Comparison of ENCODE assay signal across 19 cellular contexts in the genomic region with DNA sequence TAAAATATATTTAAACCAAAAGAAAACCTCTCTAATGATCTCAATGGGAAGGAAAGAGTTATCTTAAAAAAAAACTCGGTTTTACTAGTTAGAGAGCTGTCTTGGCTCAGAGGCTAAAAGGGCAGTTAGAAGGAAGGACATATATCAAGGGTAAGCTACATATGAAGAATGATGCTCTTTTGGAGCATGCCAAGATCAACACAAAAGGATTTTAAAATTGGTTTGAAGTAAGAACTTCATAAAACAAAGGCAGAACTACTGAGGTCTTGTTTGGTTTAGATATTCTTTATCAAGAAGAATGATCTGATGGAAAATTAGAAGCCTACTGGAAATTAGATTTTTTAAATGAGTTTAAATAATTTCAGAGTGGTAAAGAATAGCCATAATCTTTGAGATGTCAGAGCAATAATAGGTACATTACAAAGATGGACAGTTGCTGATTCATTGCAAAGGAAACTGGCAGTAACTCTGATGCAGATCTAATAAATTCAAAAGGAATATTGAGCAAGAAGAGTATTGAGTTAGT. TPM values are rescaled to one million over a fixed set of nuclear protein-coding genes. Genes with fewer than 3 reads are reported as not detected.
DNase-seq lines count a peak whose midpoint lies in the region; ATAC-seq and TF ChIP-seq lines count a peak whose summit lies in the region.
"Had no signal": no experiment of that assay in that cellular context is flagged by ENCODE, and none has a peak within 500 bp of the region (broad histone marks: within the 10 kb centered on the region; RNA-seq: fewer than 3 reads in every experiment).

No MANE protein-coding gene starts in this region.

- POLR2A ChIA-PET in SK-N-SH (lab: Yijun Ruan, JAX), result no interaction called here

- DNase-seq in SK-N-SH (no peak), iris pigment epithelial cell (ENCODE audit: low read depth) (peak; percentile 26), NCI-H1092 (lab: John Stamatoyannopoulos, UW) (no peak), ecto neural progenitor cell (ENCODE audit: low spot score) (no peak)
- no peak for DNase-seq in stimulated activated effector memory CD8-positive, alpha-beta T cell treated with anti-CD3 and anti-CD28 coated beads, Interleukin-12 subunit alpha, Interleukin-12 subunit beta, amount 100 ng/mL, for 72 hours (ENCODE audit: low spot score in 2 of 2)
- DNase-seq: Calu3; CD4-positive, alpha-beta memory T cell; DMS79 treated with DMSO at 0.1 percent for 48 hours; EL; H7; IMR-90 had no signal

- H3K36me3 ChIP-seq in ACC112 (ENCODE audit: insufficient read depth, low read length) (peaks cover 10% of the 10 kb centered on the region; the same call in 1 of the 2 replicates), SK-N-SH (replicated peaks in 1 of 2; ENCODE audit: control insufficient read depth in 1 of 2, insufficient read depth in 2 of 2, low read length in 1 of 2) (peaks cover 16% of the 10 kb centered on the region in 2 experiments)

- H3K4me3 ChIP-seq in ACC112 (ENCODE audit: low read depth, low read length), result no peak overlapping the region
- no peak overlapping the region for H3K4me3 ChIP-seq in SK-N-SH (ENCODE audit: low read depth in 2 of 2, low read length in 1 of 2)
- H3K4me3 ChIP-seq: BLaER1, GM12878, GM23338, K562 had no signal

- H3K27ac Mint-ChIP-seq in stimulated activated effector memory CD8-positive, alpha-beta T cell treated with anti-CD3 and anti-CD28 coated beads, Interleukin-12 subunit alpha, Interleukin-12 subunit beta, amount 100 ng/mL, for 72 hours, result peak overlapping the region; percentile 17
- H3K27ac Mint-ChIP-seq: CD14-positive monocyte; CD4-positive, alpha-beta memory T cell; GM23338 had no signal

- no peak for ATAC-seq in stimulated activated effector memory CD8-positive, alpha-beta T cell treated with anti-CD3 and anti-CD28 coated beads, Interleukin-12 subunit alpha, Interleukin-12 subunit beta, amount 100 ng/mL, for 72 hours
- no peak for ATAC-seq in GM18502 (IDR thresholded peaks at IDR 0.05; ENCODE audit: poor library complexity, unreplicated experiment)
- ATAC-seq: GM12878, GM23338, HCT116, K562 had no signal

- H3F3A ChIP-seq in SK-N-SH (replicated peaks; ENCODE audit: insufficient read depth), result peaks cover 11% of the 10 kb centered on the region

- H3K9me3 Mint-ChIP-seq in stimulated activated effector memory CD8-positive, alpha-beta T cell treated with anti-CD3 and anti-CD28 coated beads, Interleukin-12 subunit alpha, Interleukin-12 subunit beta, amount 100 ng/mL, for 72 hours, result no peaks in the 10 kb centered on the region
- H3K9me3 Mint-ChIP-seq: CD14-positive monocyte; CD4-positive, alpha-beta memory T cell; GM23338 had no signal

- no peaks in the 10 kb centered on the region for H3K9me2 ChIP-seq in SK-N-SH

- H3K4me1 Mint-ChIP-seq in stimulated activated effector memory CD8-positive, alpha-beta T cell treated with anti-CD3 and anti-CD28 coated beads, Interleukin-12 subunit alpha, Interleukin-12 subunit beta, amount 100 ng/mL, for 72 hours, result no peaks in the 10 kb centered on the region
- H3K4me1 Mint-ChIP-seq: CD14-positive monocyte had no signal

- no peaks in the 10 kb centered on the region for H4K20me1 ChIP-seq in SK-N-SH (ENCODE audit: insufficient read depth)
- H4K20me1 ChIP-seq: BLaER1 had no signal

- H2AFZ ChIP-seq in ACC112 (ENCODE audit: low read length, unreplicated experiment), result no peak overlapping the region
- no peak overlapping the region for H2AFZ ChIP-seq in SK-N-SH (ENCODE audit: low read depth)
- H2AFZ ChIP-seq: GM23338 had no signal

- no peak for TF ChIP-seq RAD21 in SK-N-SH (IDR thresholded peaks at IDR 0.05; ENCODE audit: low read length)

- TF ChIP-seq EP300 in SK-N-SH (IDR thresholded peaks at IDR 0.05; ENCODE audit: borderline replicate concordance in 1 of 2, low read depth in 1 of 2, low read length in 1 of 2), result no peak

- H3K27me3 ChIP-seq in ACC112 (ENCODE audit: insufficient read depth, low read length) (no peaks in the 10 kb centered on the region), SK-N-SH (ENCODE audit: insufficient read depth) (no peaks in the 10 kb centered on the region)
- H3K27me3 ChIP-seq: BLaER1 had no signal

- no peak overlapping the region for H3K4me2 ChIP-seq in SK-N-SH
- H3K4me2 ChIP-seq: BLaER1, GM23338 had no signal

- H3K27ac ChIP-seq in ACC112 (ENCODE audit: low read depth, low read length) (0 out of 2 replicates have a peak overlapping the region, but pooled peaks have one; percentile 3), SK-N-SH (ENCODE audit: low read depth in 2 of 2, low read length in 1 of 2) (peak overlapping the region in 1 of 2 experiments; percentile 43; a peak in 2 of 4 replicates)
- H3K27ac ChIP-seq: BLaER1 had no signal

- no peak for TF ChIP-seq CTCF in SK-N-SH (IDR thresholded peaks at IDR 0.05)

- CTCF ChIA-PET in SK-N-SH (lab: Yijun Ruan, JAX), result no interaction called here

- 10% methylated on average over 1 of the region's 1 CpG for WGBS in SK-N-SH (ENCODE audit: low lambda C conversion rate)

- no peaks in the 10 kb centered on the region for H3K9me3 ChIP-seq in SK-N-SH
- H3K9me3 ChIP-seq: BLaER1 had no signal

- peaks cover 28% of the 10 kb centered on the region for H3K36me3 Mint-ChIP-seq in stimulated activated effector memory CD8-positive, alpha-beta T cell treated with anti-CD3 and anti-CD28 coated beads, Interleukin-12 subunit alpha, Interleukin-12 subunit beta, amount 100 ng/mL, for 72 hours

- peaks cover 5% of the 10 kb centered on the region for H3K4me1 ChIP-seq in ACC112 (ENCODE audit: control insufficient read depth, insufficient read depth, low read length, unreplicated experiment)
- peaks cover 0 to 2% of the 10 kb centered on the region in 2 experiments; a peak in 3 of 4 replicates for H3K4me1 ChIP-seq in SK-N-SH (ENCODE audit: control insufficient read depth in 1 of 2, insufficient read depth in 2 of 2, low read depth in 1 of 2, low read length in 1 of 2)
- H3K4me1 ChIP-seq: BLaER1 had no signal

- H3K9ac ChIP-seq in SK-N-SH, result no peak overlapping the region
- H3K9ac ChIP-seq: BLaER1 had no signal

- H3K79me2 ChIP-seq in ACC112 (ENCODE audit: control insufficient read depth, insufficient read depth, low read length, unreplicated experiment) (no peaks in the 10 kb centered on the region), SK-N-SH (ENCODE audit: insufficient read depth) (no peaks in the 10 kb centered on the region)

- H3K4me3 Mint-ChIP-seq in stimulated activated effector memory CD8-positive, alpha-beta T cell treated with anti-CD3 and anti-CD28 coated beads, Interleukin-12 subunit alpha, Interleukin-12 subunit beta, amount 100 ng/mL, for 72 hours, result no peak overlapping the region
- H3K4me3 Mint-ChIP-seq: CD14-positive monocyte; CD4-positive, alpha-beta memory T cell; GM23338 had no signal

TF ChIP-seq in SK-N-SH, 30 proteins besides CTCF, POLR2A, EP300 and RAD21:
- TF ChIP-seq EZH2phosphoT487 (IDR thresholded peaks at IDR 0.05; ENCODE audit: borderline replicate concordance, low read depth) (no peak), TEAD4 (IDR thresholded peaks at IDR 0.05; ENCODE audit: borderline replicate concordance, insufficient read depth) (0 out of 2 replicates have a peak, but pooled peaks have one; percentile 18)

RNA-seq across cellular contexts. Expression of a gene that starts 39.4 kb away (rescaled TPM):
- polyA plus RNA-seq in SK-N-SH (2012; rRNA removed), result 83.6 and 94.9 TPM in 2 replicates
- polyA plus RNA-seq in SK-N-SH (2012; cell fraction: cytosol; rRNA removed), result 49.1 and 49.4 TPM in 2 replicates
- 381 and 554 TPM in 2 replicates for polyA plus RNA-seq in SK-N-SH (2012; cell fraction: nucleus; rRNA removed)

RNA-seq across cellular contexts. Expression of a gene that starts 47.1 kb away (rescaled TPM):
- polyA plus RNA-seq in SK-N-SH (2012; rRNA removed), result 28.2 and 28.8 TPM in 2 replicates
- polyA plus RNA-seq in SK-N-SH (2012; cell fraction: cytosol; rRNA removed), result 37.8 and 55.2 TPM in 2 replicates
- 9.6 and 17.0 TPM in 2 replicates for polyA plus RNA-seq in SK-N-SH (2012; cell fraction: nucleus; rRNA removed)

RNA-seq across cellular contexts. Expression of a gene that starts 59.1 kb away (rescaled TPM):
- 73.7 and 76.9 TPM in 2 replicates for polyA plus RNA-seq in SK-N-SH (2012; rRNA removed)
- 103 and 199 TPM in 2 replicates for polyA plus RNA-seq in SK-N-SH (2012; cell fraction: cytosol; rRNA removed)
- 24.3 and 32.0 TPM in 2 replicates for polyA plus RNA-seq in SK-N-SH (2012; cell fraction: nucleus; rRNA removed)
